1 cellular context compared by ENCODE assay signal in the genomic region with DNA sequence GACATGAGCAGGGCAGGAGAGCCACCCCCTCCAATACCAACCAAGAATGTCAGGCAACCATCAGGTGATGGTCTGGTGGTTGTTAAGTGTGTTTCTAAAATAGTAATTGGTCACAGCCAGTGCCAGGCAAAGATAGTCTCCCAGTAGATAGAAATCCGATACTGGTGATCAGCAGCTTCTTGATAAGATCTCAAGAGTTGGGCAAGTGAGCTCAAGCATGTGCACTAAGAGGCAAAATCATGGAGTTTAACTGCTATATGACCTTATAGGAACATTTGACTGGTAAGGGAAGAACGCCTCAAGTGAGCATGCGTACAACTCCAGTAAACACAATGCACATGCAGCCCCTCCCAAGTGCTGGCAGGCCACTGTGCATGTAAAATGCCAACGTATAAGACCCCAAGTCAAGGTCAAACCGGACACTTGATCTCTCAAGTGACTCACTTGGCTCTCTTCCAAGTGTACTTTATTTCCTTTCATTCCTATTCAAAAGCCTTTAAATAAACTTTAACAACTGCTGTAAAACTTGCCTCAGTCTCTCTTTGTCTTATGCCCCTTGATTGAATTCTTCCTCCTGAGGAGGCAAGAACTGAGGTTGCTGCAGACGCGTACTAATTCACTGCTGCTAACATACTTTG.
TF ChIP-seq lines count a peak whose summit lies in the region.

No MANE protein-coding gene starts in this region.

TF ChIP-seq in SK-N-SH, 30 proteins besides CTCF, POLR2A, EP300 and RAD21 (continued from another document):
- TF ChIP-seq, protein P1, sequence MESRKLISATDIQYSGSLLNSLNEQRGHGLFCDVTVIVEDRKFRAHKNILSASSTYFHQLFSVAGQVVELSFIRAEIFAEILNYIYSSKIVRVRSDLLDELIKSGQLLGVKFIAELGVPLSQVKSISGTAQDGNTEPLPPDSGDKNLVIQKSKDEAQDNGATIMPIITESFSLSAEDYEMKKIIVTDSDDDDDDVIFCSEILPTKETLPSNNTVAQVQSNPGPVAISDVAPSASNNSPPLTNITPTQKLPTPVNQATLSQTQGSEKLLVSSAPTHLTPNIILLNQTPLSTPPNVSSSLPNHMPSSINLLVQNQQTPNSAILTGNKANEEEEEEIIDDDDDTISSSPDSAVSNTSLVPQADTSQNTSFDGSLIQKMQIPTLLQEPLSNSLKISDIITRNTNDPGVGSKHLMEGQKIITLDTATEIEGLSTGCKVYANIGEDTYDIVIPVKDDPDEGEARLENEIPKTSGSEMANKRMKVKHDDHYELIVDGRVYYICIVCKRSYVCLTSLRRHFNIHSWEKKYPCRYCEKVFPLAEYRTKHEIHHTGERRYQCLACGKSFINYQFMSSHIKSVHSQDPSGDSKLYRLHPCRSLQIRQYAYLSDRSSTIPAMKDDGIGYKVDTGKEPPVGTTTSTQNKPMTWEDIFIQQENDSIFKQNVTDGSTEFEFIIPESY (IDR thresholded peaks at IDR 0.05; ENCODE audit: borderline replicate concordance, low read depth) = no peak
